In genomic region chr17:2883544-2884203, GRCh38 we compare ENCODE assay signal across 9 cellular contexts.
A peak's percentile ranks its signal among the peaks of the same experiment; 100 is the strongest.
DNase-seq lines count a peak whose midpoint lies in the region; ATAC-seq and TF ChIP-seq lines count a peak whose summit lies in the region.
"Had no signal": no experiment of that assay in that cellular context is flagged by ENCODE, and none has a peak within 500 bp of the region (broad histone marks: within the 10 kb centered on the region; RNA-seq: fewer than 3 reads in every experiment).

No MANE protein-coding gene starts in this region.

- peaks cover 39 to 48% of the 10 kb centered on the region in 2 donors for H3K4me1 Mint-ChIP-seq in effector memory CD8-positive, alpha-beta T cell (ENCODE audit: low read depth in 2 of 2)
- peaks cover 18% of the 10 kb centered on the region for H3K4me1 Mint-ChIP-seq in progenitor cell of endocrine pancreas (ENCODE audit: low read depth)

- H3K36me3 Mint-ChIP-seq in effector memory CD8-positive, alpha-beta T cell (ENCODE audit: insufficient read depth), result peaks cover 9% of the 10 kb centered on the region
- peaks cover 8% of the 10 kb centered on the region for H3K36me3 Mint-ChIP-seq in progenitor cell of endocrine pancreas (ENCODE audit: insufficient read depth)

- no peak for TF ChIP-seq CTCF in progenitor cell of endocrine pancreas (IDR thresholded peaks at IDR 0.05; ENCODE audit: unreplicated experiment)

- no peak for ATAC-seq in effector memory CD8-positive, alpha-beta T cell (replicated peaks)

- DNase-seq in H7, result peak; percentile 62
- DNase-seq in NCI-H2171 treated with DMSO at 0.1 percent for 48 hours (lab: John Stamatoyannopoulos, UW), result peak; percentile 89
- no peak for DNase-seq in effector memory CD8-positive, alpha-beta T cell
- no peak for DNase-seq in progenitor cell of endocrine pancreas (ENCODE audit: low spot score, unreplicated experiment)
- no peak for DNase-seq in erythroblast (lab: John Stamatoyannopoulos, UW)
- DNase-seq in NCI-H2081 (lab: John Stamatoyannopoulos, UW), result no peak
- no peak for DNase-seq in amniotic stem cell (lab: John Stamatoyannopoulos, UW)
- no peak for DNase-seq in stimulated activated CD4-positive, alpha-beta T cell treated with anti-CD3 and anti-CD28 coated beads, Interleukin-2, amount 100 ng/mL, for 48 hours
- DNase-seq: SW 1271 had no signal

- H3K36me3 ChIP-seq in H7 (replicated peaks; ENCODE audit: control insufficient read depth, insufficient read depth, low read length), result no peaks in the 10 kb centered on the region

- H3K27me3 ChIP-seq in H7 (ENCODE audit: control insufficient read depth, insufficient read depth, low read length), result no peaks in the 10 kb centered on the region

- no peak for TF ChIP-seq POLR2A in erythroblast (IDR thresholded peaks at IDR 0.05; ENCODE audit: low read length)

- H3K27me3 Mint-ChIP-seq in effector memory CD8-positive, alpha-beta T cell, result no peaks in the 10 kb centered on the region
- no peaks in the 10 kb centered on the region for H3K27me3 Mint-ChIP-seq in progenitor cell of endocrine pancreas

- peak overlapping the region; percentile 69 to 92 for H3K27ac Mint-ChIP-seq in effector memory CD8-positive, alpha-beta T cell
- peak overlapping the region; percentile 83 for H3K27ac Mint-ChIP-seq in progenitor cell of endocrine pancreas

- peak overlapping the region; percentile 47 to 71 for H3K4me3 Mint-ChIP-seq in effector memory CD8-positive, alpha-beta T cell
- no peak overlapping the region for H3K4me3 Mint-ChIP-seq in progenitor cell of endocrine pancreas (ENCODE audit: low read depth)

- H3K9me3 Mint-ChIP-seq in effector memory CD8-positive, alpha-beta T cell, result no peaks in the 10 kb centered on the region
- no peaks in the 10 kb centered on the region for H3K9me3 Mint-ChIP-seq in progenitor cell of endocrine pancreas (ENCODE audit: low read depth)

- no peak overlapping the region for H3K4me3 ChIP-seq in H7 (ENCODE audit: insufficient read depth, low read depth, low read length)

Comparison
In these comparisons a context has a peak if more than half of its experiments do, and no peak if none do; other contexts are left out.
1. DNase-seq: peak in H7 (single experiment) and NCI-H2171 treated with DMSO at 0.1 percent for 48 hours (single experiment); none in effector memory CD8-positive, alpha-beta T cell (0 of 3), progenitor cell of endocrine pancreas (single experiment), erythroblast (0 of 2), NCI-H2081 (0 of 2), amniotic stem cell (single experiment) and stimulated activated CD4-positive, alpha-beta T cell treated with anti-CD3 and anti-CD28 coated beads, Interleukin-2, amount 100 ng/mL, for 48 hours (0 of 2).